Comparison of ENCODE assay signal across 9 cellular contexts in genomic region chr10:63627881-63628296, GRCh38.
DNase-seq lines count a peak whose midpoint lies in the region; ATAC-seq, FAIRE-seq and TF ChIP-seq lines count a peak whose summit lies in the region.
"Had no signal": no experiment of that assay in that cellular context is flagged by ENCODE, and none has a peak within 500 bp of the region (broad histone marks: within the 10 kb centered on the region; RNA-seq: fewer than 3 reads in every experiment).

No MANE protein-coding gene starts in this region.

- peak overlapping the region; percentile 44 for H2AFZ ChIP-seq in mammary epithelial cell (ENCODE audit: low read depth, low read length)

- TF ChIP-seq CTCF in DOHH2 (IDR thresholded peaks at IDR 0.05; ENCODE audit: low read depth, low read length, poor library complexity, severe bottlenecking) (no peak), mammary epithelial cell (conservative IDR thresholded peaks at IDR 0.05 in 1 of 2, IDR thresholded peaks at IDR 0.05 in 1 of 2; ENCODE audit: extremely low read depth in 1 of 2, insufficient read depth in 1 of 2, low read depth in 1 of 2, low read length in 2 of 2) (no peak), pancreas (IDR thresholded peaks at IDR 0.05) (no peak)

- dilution Hi-C loops in mammary epithelial cell (cut with HindIII; ENCODE audit: low sequenced_read_pairs): no loop called here

- H3K4me3 ChIP-seq in DOHH2 (ENCODE audit: low read length) (peak overlapping the region; percentile 77), mammary epithelial cell (replicated peaks in 1 of 3; ENCODE audit: insufficient read depth in 1 of 3, low read depth in 2 of 3, low read length in 3 of 3) (no peak overlapping the region), pancreas (no peak overlapping the region)

- H3K9ac ChIP-seq in mammary epithelial cell (ENCODE audit: insufficient read depth, low read length): no peak overlapping the region

- no TSS peak for BruUV-seq in mammary epithelial cell (replicated peaks; lab: Mats Ljungman, UMichigan)

- H3K4me3 Mint-ChIP-seq in T-helper 17 cell: no peak overlapping the region

- peak overlapping the region; percentile 92 for H3K27ac ChIP-seq in DOHH2 (ENCODE audit: low read depth, low read length)
- H3K27ac ChIP-seq in mammary epithelial cell (ENCODE audit: insufficient read depth, low read depth, low read length): no peak overlapping the region
- H3K27ac ChIP-seq in pancreas: peak overlapping the region in 3 of 4 donors; percentile 97 to 98 (median 98)

- no peaks in the 10 kb centered on the region for H3K36me3 ChIP-seq in DOHH2 (ENCODE audit: control insufficient read depth, low read length)
- H3K36me3 ChIP-seq in mammary epithelial cell (ENCODE audit: insufficient read depth, low read length): no peaks in the 10 kb centered on the region
- no peaks in the 10 kb centered on the region for H3K36me3 ChIP-seq in pancreas

- H3K4me2 ChIP-seq in DOHH2 (ENCODE audit: low read length) (peak overlapping the region; percentile 98), mammary epithelial cell (ENCODE audit: insufficient read depth, low read depth, low read length) (peak overlapping the region; percentile 42)

- H3K36me3 Mint-ChIP-seq in T-helper 17 cell (ENCODE audit: low read depth): no peaks in the 10 kb centered on the region

- intact Hi-C loops in mammary epithelial cell (cut with micrococcal nuclease) (loop anchor here (2.0 kb wide), 2 partner anchors 73 to 85 kb away; no protein-coding TSS in a partner anchor), pancreas (cut with DNase I) (loop anchor here in 1 of 3 donors (5.0 kb wide), 1 partner anchor 106 kb away; the partner anchor contains the start of gene REEP3)

- in situ Hi-C loops in mammary epithelial cell (cut with MboI; ENCODE audit: low sequenced_read_pairs in 2 of 2): loop anchor here in 1 of 2 donors (10.0 kb wide), 1 partner anchor 413 kb away; no protein-coding TSS in a partner anchor

- H3K9me3 ChIP-seq in DOHH2 (ENCODE audit: control insufficient read depth, insufficient read depth, low read length) (no peaks in the 10 kb centered on the region), mammary epithelial cell (replicated peaks; ENCODE audit: insufficient read depth, low read length) (no peaks in the 10 kb centered on the region), pancreas (no peaks in the 10 kb centered on the region), T-helper 17 cell (ENCODE audit: control insufficient read depth, low read length, poor library complexity, severe bottlenecking) (no peaks in the 10 kb centered on the region)

- CTCF ChIA-PET in mammary epithelial cell (lab: Charles Lee; ENCODE audit: low non-redundant PET): interaction anchor here (0.7 to 1.4 kb wide), 3 partner anchors 92 to 461 kb away, joined by 3 to 12 read pairs (median 5); no protein-coding TSS in a partner anchor

- no peaks in the 10 kb centered on the region for H3K9me2 ChIP-seq in DOHH2 (replicated peaks; ENCODE audit: control insufficient read depth, low read length)

- ATAC-seq in pancreas (no peak), GM18498 (IDR thresholded peaks at IDR 0.05; ENCODE audit: unreplicated experiment) (no peak), HG02885 (IDR thresholded peaks at IDR 0.05; ENCODE audit: poor library complexity, unreplicated experiment) (no peak), T-helper 17 cell (no peak)

- H4K20me1 ChIP-seq in DOHH2 (ENCODE audit: control insufficient read depth, insufficient read depth, low read depth, low read length) (peaks cover 3% of the 10 kb centered on the region; the same call in 1 of the 2 replicates), mammary epithelial cell (ENCODE audit: insufficient read depth, low read length) (no peaks in the 10 kb centered on the region)

- WGBS in mammary epithelial cell (ENCODE audit: low coverage, missing lambda C conversion rate): 50% methylated on average over 2 of the region's 2 CpGs
- WGBS in pancreas, 2 donors: 84 to 85% methylated on average over 2 of the region's 2 CpGs

- H3F3A ChIP-seq in DOHH2 (ENCODE audit: control insufficient read depth, insufficient read depth): peaks cover 24% of the 10 kb centered on the region

- H3K4me1 ChIP-seq in DOHH2 (ENCODE audit: control insufficient read depth, low read length) (peaks cover 38% of the 10 kb centered on the region), mammary epithelial cell (ENCODE audit: insufficient read depth, low read length) (peaks cover 30% of the 10 kb centered on the region), pancreas (peaks cover 3 to 8% (median 8%) of the 10 kb centered on the region in 3 donors)

- peak; percentile 82 to 86 for DNase-seq in Kasumi-1 (lab: John Stamatoyannopoulos, UW)
- DNase-seq in mammary epithelial cell: no peak
- DNase-seq in pancreas: no peak
- no peak for DNase-seq in T-helper 17 cell
- no peak for DNase-seq in activated CD8-positive, alpha-beta memory T cell treated with anti-CD3 and anti-CD28 coated beads, Interleukin-2, amount 50 U/mL, for 48 hours
- DNase-seq: activated gamma-delta T cell had no signal

- peaks cover 25% of the 10 kb centered on the region for H3K4me1 Mint-ChIP-seq in T-helper 17 cell

- no peak for FAIRE-seq in pancreas (lab: Jason Lieb, UNC)

- no peaks in the 10 kb centered on the region for H3K27me3 Mint-ChIP-seq in T-helper 17 cell

- no peak overlapping the region for H3K27ac Mint-ChIP-seq in T-helper 17 cell

- peaks cover 20% of the 10 kb centered on the region for H3K27me3 ChIP-seq in DOHH2 (ENCODE audit: control insufficient read depth, low read length)
- no peaks in the 10 kb centered on the region for H3K27me3 ChIP-seq in mammary epithelial cell (ENCODE audit: insufficient read depth, low read length)
- no peaks in the 10 kb centered on the region for H3K27me3 ChIP-seq in pancreas

- no peaks in the 10 kb centered on the region for H3K79me2 ChIP-seq in DOHH2 (ENCODE audit: control insufficient read depth, low read length)
- no peaks in the 10 kb centered on the region for H3K79me2 ChIP-seq in mammary epithelial cell (ENCODE audit: insufficient read depth, low read length)

Comparison
In these comparisons a context has a peak if more than half of its experiments do, and no peak if none do; other contexts are left out.
1. DNase-seq: peak in Kasumi-1 (2 of 2); none in mammary epithelial cell (single experiment), pancreas (0 of 6), T-helper 17 cell (0 of 3) and activated CD8-positive, alpha-beta memory T cell treated with anti-CD3 and anti-CD28 coated beads, Interleukin-2, amount 50 U/mL, for 48 hours (single experiment).